ENCODE assay signal across 1 cellular context in the genomic region with DNA sequence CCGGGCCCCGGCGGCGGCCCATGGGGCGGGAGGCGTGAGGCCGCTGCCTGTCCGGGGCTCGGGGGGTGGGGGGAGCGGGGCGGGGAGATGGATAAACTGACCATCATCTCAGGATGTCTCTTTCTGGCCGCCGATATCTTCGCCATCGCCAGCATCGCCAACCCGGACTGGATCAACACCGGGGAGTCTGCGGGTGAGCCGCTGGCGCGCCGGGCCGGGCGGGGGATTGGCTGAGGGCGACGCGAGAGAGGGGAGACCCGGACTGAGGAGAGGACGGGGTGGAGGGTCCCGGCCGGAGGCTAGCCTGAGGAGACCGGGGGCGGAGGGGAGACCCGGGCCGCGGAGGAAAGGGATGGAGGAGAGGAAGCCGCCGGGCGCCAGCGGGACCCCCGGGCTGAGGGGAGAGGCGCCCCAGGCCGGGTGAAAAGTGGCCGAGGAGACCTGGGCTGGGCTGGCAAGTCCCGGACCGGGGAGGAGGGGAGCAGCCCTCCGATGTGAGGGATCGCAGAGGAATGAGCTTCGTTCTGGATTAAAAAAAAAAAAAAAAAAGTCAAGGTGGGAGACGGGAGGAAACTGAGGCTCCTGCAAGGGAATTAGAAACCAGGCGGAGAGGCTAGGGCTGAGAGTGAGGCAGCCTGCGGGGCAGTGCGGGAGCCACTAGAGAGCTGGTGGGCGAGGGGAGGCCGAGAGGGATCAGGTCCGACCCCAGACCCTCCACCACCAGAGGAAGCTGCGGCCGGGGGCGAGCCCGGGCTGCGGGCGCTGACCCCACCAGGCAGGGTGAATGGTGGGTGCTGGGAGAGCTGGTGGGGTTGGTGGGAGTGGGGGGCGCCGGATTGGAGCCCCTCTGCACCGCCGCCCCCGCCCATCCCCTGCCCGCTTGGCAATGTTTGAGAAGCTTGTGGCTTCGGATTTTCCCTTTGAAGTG.
TF ChIP-seq lines count a peak whose summit lies in the region.

No MANE protein-coding gene starts in this region.

TF ChIP-seq in SK-N-SH treated with all-trans-retinoic acid at 6 μM for 48 hours, 23 proteins besides CTCF, POLR2A, EP300 and RAD21 (continued from another document):
- TF ChIP-seq, protein P1, sequence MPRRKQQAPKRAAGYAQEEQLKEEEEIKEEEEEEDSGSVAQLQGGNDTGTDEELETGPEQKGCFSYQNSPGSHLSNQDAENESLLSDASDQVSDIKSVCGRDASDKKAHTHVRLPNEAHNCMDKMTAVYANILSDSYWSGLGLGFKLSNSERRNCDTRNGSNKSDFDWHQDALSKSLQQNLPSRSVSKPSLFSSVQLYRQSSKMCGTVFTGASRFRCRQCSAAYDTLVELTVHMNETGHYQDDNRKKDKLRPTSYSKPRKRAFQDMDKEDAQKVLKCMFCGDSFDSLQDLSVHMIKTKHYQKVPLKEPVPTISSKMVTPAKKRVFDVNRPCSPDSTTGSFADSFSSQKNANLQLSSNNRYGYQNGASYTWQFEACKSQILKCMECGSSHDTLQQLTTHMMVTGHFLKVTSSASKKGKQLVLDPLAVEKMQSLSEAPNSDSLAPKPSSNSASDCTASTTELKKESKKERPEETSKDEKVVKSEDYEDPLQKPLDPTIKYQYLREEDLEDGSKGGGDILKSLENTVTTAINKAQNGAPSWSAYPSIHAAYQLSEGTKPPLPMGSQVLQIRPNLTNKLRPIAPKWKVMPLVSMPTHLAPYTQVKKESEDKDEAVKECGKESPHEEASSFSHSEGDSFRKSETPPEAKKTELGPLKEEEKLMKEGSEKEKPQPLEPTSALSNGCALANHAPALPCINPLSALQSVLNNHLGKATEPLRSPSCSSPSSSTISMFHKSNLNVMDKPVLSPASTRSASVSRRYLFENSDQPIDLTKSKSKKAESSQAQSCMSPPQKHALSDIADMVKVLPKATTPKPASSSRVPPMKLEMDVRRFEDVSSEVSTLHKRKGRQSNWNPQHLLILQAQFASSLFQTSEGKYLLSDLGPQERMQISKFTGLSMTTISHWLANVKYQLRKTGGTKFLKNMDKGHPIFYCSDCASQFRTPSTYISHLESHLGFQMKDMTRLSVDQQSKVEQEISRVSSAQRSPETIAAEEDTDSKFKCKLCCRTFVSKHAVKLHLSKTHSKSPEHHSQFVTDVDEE (CRISPR knock-in tag; IDR thresholded peaks at IDR 0.05): no peak
